Comparison of ENCODE assay signal across 23 cellular contexts in the genomic region with DNA sequence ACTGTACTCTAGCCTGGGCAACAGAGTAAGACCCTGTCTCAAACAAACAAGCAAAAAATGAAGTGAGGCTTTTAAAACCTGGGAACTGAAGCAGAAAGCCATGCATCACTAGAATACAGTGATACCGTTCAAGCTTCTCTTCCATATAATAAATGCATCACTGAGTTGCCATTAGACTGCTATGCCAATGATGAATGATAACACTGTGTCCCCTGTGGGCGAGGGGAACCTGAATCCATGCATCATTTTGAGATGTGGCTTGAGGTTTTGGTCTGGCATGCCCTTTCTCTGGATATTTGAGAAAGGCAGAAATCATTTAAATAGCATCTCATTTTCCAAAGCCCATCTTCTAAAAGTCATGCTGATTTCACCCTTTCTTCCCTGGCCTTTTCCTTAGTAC. TPM values are rescaled to one million over a fixed set of nuclear protein-coding genes. Genes with fewer than 3 reads are reported as not detected.
DNase-seq lines count a peak whose midpoint lies in the region; ATAC-seq and TF ChIP-seq lines count a peak whose summit lies in the region.
"Had no signal": no experiment of that assay in that cellular context is flagged by ENCODE, and none has a peak within 500 bp of the region (broad histone marks: within the 10 kb centered on the region; RNA-seq: fewer than 3 reads in every experiment).

No MANE protein-coding gene starts in this region.

- no peaks in the 10 kb centered on the region for H3K4me1 Mint-ChIP-seq in activated CD8-positive, alpha-beta T cell treated with anti-CD3 and anti-CD28 coated beads for 36 hours (ENCODE audit: low read depth)
- peaks cover 4% of the 10 kb centered on the region for H3K4me1 Mint-ChIP-seq in activated CD8-positive, alpha-beta T cell treated with anti-CD3 and anti-CD28 coated beads, Interleukin-2, amount 10 ng/mL, durations not matched to agents 7 days and 5 days (ENCODE audit: low read depth)
- H3K4me1 Mint-ChIP-seq in activated T-helper 17 cell treated with anti-CD3 and anti-CD28 coated beads, Interleukin-2, amount 50 U/mL, for 72 hours: no peaks in the 10 kb centered on the region
- H3K4me1 Mint-ChIP-seq in naive thymus-derived CD8-positive, alpha-beta T cell: peaks cover 0 to 6% (median 1%) of the 10 kb centered on the region in 4 donors
- peaks cover 5 to 6% of the 10 kb centered on the region in 2 donors for H3K4me1 Mint-ChIP-seq in stimulated activated naive B cell treated with anti-CD40 and anti-IgM and Interleukin-4, amounts not matched to agents 10 μg/mL and 1 μg/mL and 100 μg/mL, for 72 hours

- CTCF ChIA-PET in activated CD8-positive, alpha-beta T cell treated with anti-CD3 and anti-CD28 coated beads for 36 hours (lab: Charles Lee): interaction anchor here (1.0 to 1.5 kb wide), 3 partner anchors 27 to 95 kb away, joined by 3 to 5 read pairs (median 3); no protein-coding TSS in a partner anchor
- CTCF ChIA-PET in activated CD8-positive, alpha-beta T cell treated with anti-CD3 and anti-CD28 coated beads, Interleukin-2, amount 10 ng/mL, durations not matched to agents 7 days and 5 days (lab: Charles Lee): interaction anchor here (0.7 to 3.0 kb wide), 2 partner anchors 66 to 68 kb away, joined by 3 to 14 read pairs; no protein-coding TSS in a partner anchor

- no peaks in the 10 kb centered on the region for H3K9me3 ChIP-seq in testis
- H3K9me3 ChIP-seq in ascending aorta: no peaks in the 10 kb centered on the region
- H3K9me3 ChIP-seq: BE2C had no signal

- H3K4me3 ChIP-seq in testis: no peak overlapping the region
- H3K4me3 ChIP-seq in ascending aorta: no peak overlapping the region

- no peak for TF ChIP-seq POLR2A in testis (IDR thresholded peaks at IDR 0.05)

- no peak for TF ChIP-seq CTCF in activated CD8-positive, alpha-beta T cell treated with anti-CD3 and anti-CD28 coated beads for 36 hours (IDR thresholded peaks at IDR 0.05)
- TF ChIP-seq CTCF in testis (IDR thresholded peaks at IDR 0.05) (no peak), ascending aorta (IDR thresholded peaks at IDR 0.05) (no peak)

- H3K4me1 ChIP-seq in testis: no peaks in the 10 kb centered on the region
- H3K4me1 ChIP-seq in ascending aorta: no peaks in the 10 kb centered on the region

- H3K36me3 ChIP-seq in testis (ENCODE audit: low read depth, missing control alignments) (no peaks in the 10 kb centered on the region), ascending aorta (no peaks in the 10 kb centered on the region)
- H3K36me3 ChIP-seq: BE2C had no signal

- H3K9me3 Mint-ChIP-seq in activated CD8-positive, alpha-beta T cell treated with anti-CD3 and anti-CD28 coated beads for 36 hours: no peaks in the 10 kb centered on the region
- no peaks in the 10 kb centered on the region for H3K9me3 Mint-ChIP-seq in activated CD8-positive, alpha-beta T cell treated with anti-CD3 and anti-CD28 coated beads, Interleukin-2, amount 10 ng/mL, durations not matched to agents 7 days and 5 days (ENCODE audit: insufficient read depth)
- H3K9me3 Mint-ChIP-seq in activated T-helper 17 cell treated with anti-CD3 and anti-CD28 coated beads, Interleukin-2, amount 50 U/mL, for 72 hours: no peaks in the 10 kb centered on the region
- H3K9me3 Mint-ChIP-seq in naive thymus-derived CD8-positive, alpha-beta T cell: no peaks in the 10 kb centered on the region
- H3K9me3 Mint-ChIP-seq in stimulated activated naive B cell treated with anti-CD40 and anti-IgM and Interleukin-4, amounts not matched to agents 10 μg/mL and 1 μg/mL and 100 μg/mL, for 72 hours: no peaks in the 10 kb centered on the region

- H3K4me3 Mint-ChIP-seq in activated CD8-positive, alpha-beta T cell treated with anti-CD3 and anti-CD28 coated beads for 36 hours: no peak overlapping the region
- H3K4me3 Mint-ChIP-seq in activated CD8-positive, alpha-beta T cell treated with anti-CD3 and anti-CD28 coated beads, Interleukin-2, amount 10 ng/mL, durations not matched to agents 7 days and 5 days: no peak overlapping the region
- peak overlapping the region; percentile 66 for H3K4me3 Mint-ChIP-seq in activated T-helper 17 cell treated with anti-CD3 and anti-CD28 coated beads, Interleukin-2, amount 50 U/mL, for 72 hours
- H3K4me3 Mint-ChIP-seq in naive thymus-derived CD8-positive, alpha-beta T cell: peak overlapping the region in 7 of 10 donors; percentile 45 to 78 (median 72)
- no peak overlapping the region for H3K4me3 Mint-ChIP-seq in stimulated activated naive B cell treated with anti-CD40 and anti-IgM and Interleukin-4, amounts not matched to agents 10 μg/mL and 1 μg/mL and 100 μg/mL, for 72 hours

- H3K27ac Mint-ChIP-seq in activated CD8-positive, alpha-beta T cell treated with anti-CD3 and anti-CD28 coated beads for 36 hours: no peak overlapping the region
- H3K27ac Mint-ChIP-seq in activated CD8-positive, alpha-beta T cell treated with anti-CD3 and anti-CD28 coated beads, Interleukin-2, amount 10 ng/mL, durations not matched to agents 7 days and 5 days: no peak overlapping the region
- H3K27ac Mint-ChIP-seq in activated T-helper 17 cell treated with anti-CD3 and anti-CD28 coated beads, Interleukin-2, amount 50 U/mL, for 72 hours: no peak overlapping the region
- H3K27ac Mint-ChIP-seq in naive thymus-derived CD8-positive, alpha-beta T cell: no peak overlapping the region
- no peak overlapping the region for H3K27ac Mint-ChIP-seq in stimulated activated naive B cell treated with anti-CD40 and anti-IgM and Interleukin-4, amounts not matched to agents 10 μg/mL and 1 μg/mL and 100 μg/mL, for 72 hours

- H3K27ac ChIP-seq in testis: no peak overlapping the region
- H3K27ac ChIP-seq in ascending aorta: no peak overlapping the region
- H3K27ac ChIP-seq: HL-60 had no signal

- POLR2A ChIA-PET in activated CD8-positive, alpha-beta T cell treated with anti-CD3 and anti-CD28 coated beads for 36 hours (lab: Charles Lee): no interaction called here
- POLR2A ChIA-PET in activated CD8-positive, alpha-beta T cell treated with anti-CD3 and anti-CD28 coated beads, Interleukin-2, amount 10 ng/mL, durations not matched to agents 7 days and 5 days (lab: Charles Lee): no interaction called here
- POLR2A ChIA-PET in naive thymus-derived CD8-positive, alpha-beta T cell (lab: Charles Lee): no interaction called here

- H3K27me3 Mint-ChIP-seq in activated CD8-positive, alpha-beta T cell treated with anti-CD3 and anti-CD28 coated beads for 36 hours: peaks cover 45% of the 10 kb centered on the region
- H3K27me3 Mint-ChIP-seq in activated CD8-positive, alpha-beta T cell treated with anti-CD3 and anti-CD28 coated beads, Interleukin-2, amount 10 ng/mL, durations not matched to agents 7 days and 5 days (ENCODE audit: low read depth): peaks cover 48% of the 10 kb centered on the region
- H3K27me3 Mint-ChIP-seq in activated T-helper 17 cell treated with anti-CD3 and anti-CD28 coated beads, Interleukin-2, amount 50 U/mL, for 72 hours: peaks cover 38% of the 10 kb centered on the region
- peaks cover 22 to 67% (median 54%) of the 10 kb centered on the region in 5 donors for H3K27me3 Mint-ChIP-seq in naive thymus-derived CD8-positive, alpha-beta T cell
- H3K27me3 Mint-ChIP-seq in stimulated activated naive B cell treated with anti-CD40 and anti-IgM and Interleukin-4, amounts not matched to agents 10 μg/mL and 1 μg/mL and 100 μg/mL, for 72 hours: peaks cover 41 to 45% of the 10 kb centered on the region in 2 donors

- no peak for ATAC-seq in activated CD8-positive, alpha-beta T cell treated with anti-CD3 and anti-CD28 coated beads for 36 hours
- ATAC-seq in activated CD8-positive, alpha-beta T cell treated with anti-CD3 and anti-CD28 coated beads, Interleukin-2, amount 10 ng/mL, durations not matched to agents 7 days and 5 days: no peak
- no peak for ATAC-seq in activated T-helper 17 cell treated with anti-CD3 and anti-CD28 coated beads, Interleukin-2, amount 50 U/mL, for 72 hours (replicated peaks)
- ATAC-seq in naive thymus-derived CD8-positive, alpha-beta T cell: no peak
- ATAC-seq in stimulated activated naive B cell treated with anti-CD40 and anti-IgM and Interleukin-4, amounts not matched to agents 10 μg/mL and 1 μg/mL and 100 μg/mL, for 72 hours (replicated peaks): peak; percentile 28 to 41
- ATAC-seq: PC-3 had no signal

- DNase-seq in activated CD8-positive, alpha-beta T cell treated with anti-CD3 and anti-CD28 coated beads for 36 hours: peak; percentile 12
- DNase-seq in activated CD8-positive, alpha-beta T cell treated with anti-CD3 and anti-CD28 coated beads, Interleukin-2, amount 10 ng/mL, durations not matched to agents 7 days and 5 days: no peak
- no peak for DNase-seq in naive thymus-derived CD8-positive, alpha-beta T cell
- no peak for DNase-seq in stimulated activated naive B cell treated with anti-CD40 and anti-IgM and Interleukin-4, amounts not matched to agents 10 μg/mL and 1 μg/mL and 100 μg/mL, for 72 hours
- DNase-seq in NCI-H1694 (lab: John Stamatoyannopoulos, UW) (no peak), testis (no peak), ascending aorta (ENCODE audit: low spot score in 2 of 2) (no peak)
- DNase-seq: 8988T; ACHN; BE2C; DMS153; DND-41; H7; NCI-H1105; NCI-H1436 treated with DMSO at 0.1 percent for 48 hours; NCI-H1930; NCI-H446; NCI-H524 treated with DMSO at 0.1 percent for 48 hours; NCI-H774; NK-92 treated with Interleukin-12 subunit alpha and Interleukin-12 subunit beta, amount 100 ng/mL, for 24 hours; PC-3 had no signal

- H3K27me3 ChIP-seq in testis (no peaks in the 10 kb centered on the region), ascending aorta (no peaks in the 10 kb centered on the region)

- intact Hi-C loops in activated CD8-positive, alpha-beta T cell treated with anti-CD3 and anti-CD28 coated beads for 36 hours (cut with micrococcal nuclease): no loop called here
- intact Hi-C loops in testis (cut with DNase I; ENCODE audit: low total_unique reads): no loop called here
- intact Hi-C loops in ascending aorta (cut with DNase I): loop anchor here (5.0 to 10.0 kb wide), 2 partner anchors 234 to 512 kb away; a partner anchor contains a TSS

- H3K36me3 Mint-ChIP-seq in activated CD8-positive, alpha-beta T cell treated with anti-CD3 and anti-CD28 coated beads for 36 hours (ENCODE audit: low read depth): no peaks in the 10 kb centered on the region
- no peaks in the 10 kb centered on the region for H3K36me3 Mint-ChIP-seq in activated CD8-positive, alpha-beta T cell treated with anti-CD3 and anti-CD28 coated beads, Interleukin-2, amount 10 ng/mL, durations not matched to agents 7 days and 5 days (ENCODE audit: low read depth)
- H3K36me3 Mint-ChIP-seq in activated T-helper 17 cell treated with anti-CD3 and anti-CD28 coated beads, Interleukin-2, amount 50 U/mL, for 72 hours (ENCODE audit: low read depth): no peaks in the 10 kb centered on the region
- H3K36me3 Mint-ChIP-seq in naive thymus-derived CD8-positive, alpha-beta T cell: no peaks in the 10 kb centered on the region
- H3K36me3 Mint-ChIP-seq in stimulated activated naive B cell treated with anti-CD40 and anti-IgM and Interleukin-4, amounts not matched to agents 10 μg/mL and 1 μg/mL and 100 μg/mL, for 72 hours: no peaks in the 10 kb centered on the region

- 75 to 90% methylated on average over 2 of the region's 2 CpGs for WGBS in testis, 2 donors

RNA-seq across cellular contexts. Expression of a gene that starts 1.5 kb away (rescaled TPM):
- under 1 TPM; 0.07 to 0.25 TPM for total RNA-seq in activated CD8-positive, alpha-beta T cell treated with anti-CD3 and anti-CD28 coated beads for 36 hours
- total RNA-seq in activated CD8-positive, alpha-beta T cell treated with anti-CD3 and anti-CD28 coated beads, Interleukin-2, amount 10 ng/mL, durations not matched to agents 7 days and 5 days: not detected
- 1 to 10 TPM in 1 of 2 donors, under 1 TPM in 1; 0.43 to 1.2 TPM for total RNA-seq in activated T-helper 17 cell treated with anti-CD3 and anti-CD28 coated beads, Interleukin-2, amount 50 U/mL, for 72 hours
- not detected for total RNA-seq in naive thymus-derived CD8-positive, alpha-beta T cell
- under 1 TPM in 1 of 3 donors, not detected in 2; 0.07 TPM for polyA plus RNA-seq in naive thymus-derived CD8-positive, alpha-beta T cell
- total RNA-seq in testis (1 to 10 TPM; 2.7 to 3.0 TPM), ascending aorta (22.4 TPM)
- polyA plus RNA-seq in testis (ENCODE audit: insufficient read depth, low read depth, low replicate concordance): 3.4 TPM

Comparison
In these comparisons a context has a peak if more than half of its experiments do, and no peak if none do; other contexts are left out.
1. ATAC-seq: peak in stimulated activated naive B cell treated with anti-CD40 and anti-IgM and Interleukin-4, amounts not matched to agents 10 μg/mL and 1 μg/mL and 100 μg/mL, for 72 hours (2 of 2); none in activated CD8-positive, alpha-beta T cell treated with anti-CD3 and anti-CD28 coated beads for 36 hours (single experiment), activated CD8-positive, alpha-beta T cell treated with anti-CD3 and anti-CD28 coated beads, Interleukin-2, amount 10 ng/mL, durations not matched to agents 7 days and 5 days (single experiment), activated T-helper 17 cell treated with anti-CD3 and anti-CD28 coated beads, Interleukin-2, amount 50 U/mL, for 72 hours (single experiment) and naive thymus-derived CD8-positive, alpha-beta T cell (0 of 2).
2. H3K4me3 Mint-ChIP-seq: peak in activated T-helper 17 cell treated with anti-CD3 and anti-CD28 coated beads, Interleukin-2, amount 50 U/mL, for 72 hours (single experiment) and naive thymus-derived CD8-positive, alpha-beta T cell (7 of 10); none in activated CD8-positive, alpha-beta T cell treated with anti-CD3 and anti-CD28 coated beads for 36 hours (single experiment), activated CD8-positive, alpha-beta T cell treated with anti-CD3 and anti-CD28 coated beads, Interleukin-2, amount 10 ng/mL, durations not matched to agents 7 days and 5 days (single experiment) and stimulated activated naive B cell treated with anti-CD40 and anti-IgM and Interleukin-4, amounts not matched to agents 10 μg/mL and 1 μg/mL and 100 μg/mL, for 72 hours (0 of 2).